In genomic region chr1:69126761-69127160, GRCh38 we compare ENCODE assay signal across 24 cellular contexts.
DNase-seq lines count a peak whose midpoint lies in the region; ATAC-seq, FAIRE-seq and TF ChIP-seq lines count a peak whose summit lies in the region.
"Had no signal": no experiment of that assay in that cellular context is flagged by ENCODE, and none has a peak within 500 bp of the region (broad histone marks: within the 10 kb centered on the region; RNA-seq: fewer than 3 reads in every experiment).

No MANE protein-coding gene starts in this region.

- TF ChIP-seq POLR2A in testis (IDR thresholded peaks at IDR 0.05) = no peak

- FAIRE-seq in bronchial epithelial cell (lab: Jason Lieb, UNC) = no peak
- FAIRE-seq: A204.1, GM12891, H54 had no signal

- peaks cover 26% of the 10 kb centered on the region for H3K4me1 Mint-ChIP-seq in nephron
- H3K4me1 Mint-ChIP-seq: CD4-positive, CD25-positive, alpha-beta regulatory T cell; CD8-positive, alpha-beta memory T cell had no signal

- intact Hi-C loops in testis (cut with DNase I; ENCODE audit: low total_unique reads) = no loop called here

- ATAC-seq in foreskin keratinocyte = no peak
- ATAC-seq in HG03045 (IDR thresholded peaks at IDR 0.05; ENCODE audit: unreplicated experiment) = no peak
- ATAC-seq: GM23338 had no signal

- no peaks in the 10 kb centered on the region for H3K27me3 ChIP-seq in bronchial epithelial cell (ENCODE audit: control insufficient read depth, insufficient read depth, low read length)
- H3K27me3 ChIP-seq in foreskin keratinocyte = no peaks in the 10 kb centered on the region
- H3K27me3 ChIP-seq in testis = no peaks in the 10 kb centered on the region
- H3K27me3 ChIP-seq: BE2C had no signal

- H3K27me3 Mint-ChIP-seq in nephron (ENCODE audit: low read depth) = no peaks in the 10 kb centered on the region
- H3K27me3 Mint-ChIP-seq: CD4-positive, CD25-positive, alpha-beta regulatory T cell; CD8-positive, alpha-beta memory T cell had no signal

- no peaks in the 10 kb centered on the region for H3K9me3 ChIP-seq in testis
- H3K9me3 ChIP-seq: BE2C had no signal

- no peaks in the 10 kb centered on the region for H3K36me3 ChIP-seq in bronchial epithelial cell (ENCODE audit: control insufficient read depth, insufficient read depth, low read length)
- no peaks in the 10 kb centered on the region for H3K36me3 ChIP-seq in testis (ENCODE audit: low read depth, missing control alignments)
- H3K36me3 ChIP-seq: BE2C had no signal

- 35 to 40% methylated on average over 1 of the region's 1 CpG for WGBS in testis, 2 donors

- no peak overlapping the region for H3K4me3 Mint-ChIP-seq in nephron
- H3K4me3 Mint-ChIP-seq: CD4-positive, CD25-positive, alpha-beta regulatory T cell; CD8-positive, alpha-beta memory T cell; GM23338 had no signal

- TF ChIP-seq CTCF in bronchial epithelial cell (IDR thresholded peaks at IDR 0.05; ENCODE audit: insufficient read depth, low read length, severe bottlenecking) (no peak), foreskin keratinocyte (conservative IDR thresholded peaks at IDR 0.05) (no peak), nephron (IDR thresholded peaks at IDR 0.05; ENCODE audit: unreplicated experiment in 3 of 3) (no peak), testis (IDR thresholded peaks at IDR 0.05) (no peak)

- no peaks in the 10 kb centered on the region for H3K36me3 Mint-ChIP-seq in nephron (ENCODE audit: low read depth)
- H3K36me3 Mint-ChIP-seq: CD4-positive, CD25-positive, alpha-beta regulatory T cell had no signal

- H3K27ac Mint-ChIP-seq in nephron = peak overlapping the region in 2 of 3 experiments; percentile 7 to 32
- H3K27ac Mint-ChIP-seq: CD4-positive, CD25-positive, alpha-beta regulatory T cell; CD8-positive, alpha-beta memory T cell; GM23338 had no signal

- H3K4me1 ChIP-seq in foreskin keratinocyte (no peaks in the 10 kb centered on the region), testis (no peaks in the 10 kb centered on the region)
- H3K4me1 ChIP-seq: BE2C had no signal

- no peaks in the 10 kb centered on the region for H3K9me3 Mint-ChIP-seq in nephron
- H3K9me3 Mint-ChIP-seq: GM23338 had no signal

- DNase-seq in bronchial epithelial cell (ENCODE audit: low read depth) (peak; percentile 4), foreskin keratinocyte (peak; percentile 33 to 67), skeletal muscle cell (ENCODE audit: low read depth) (peak; percentile 10), A172 (ENCODE audit: low spot score) (no peak), germinal center (ENCODE audit: low spot score) (no peak), testis (no peak)
- DNase-seq: ACHN; BE2C; C1 segment of cervical spinal cord; CD4-positive, CD25-positive, alpha-beta regulatory T cell; CD8-positive, alpha-beta memory T cell; COR-L47; DMS 273 treated with DMSO at 0.1 percent for 48 hours; DMS53; DND-41; EL; HCEC 1CT had no signal

- no peak overlapping the region for H3K4me3 ChIP-seq in bronchial epithelial cell (ENCODE audit: low read depth, low read length)
- H3K4me3 ChIP-seq in skeletal muscle cell (ENCODE audit: low read depth, low read length) = no peak overlapping the region
- no peak overlapping the region for H3K4me3 ChIP-seq in testis
- H3K4me3 ChIP-seq: GM23338 had no signal

- H3K27ac ChIP-seq in foreskin keratinocyte (no peak overlapping the region), testis (no peak overlapping the region)
- H3K27ac ChIP-seq: HL-60 had no signal

Comparison
In these comparisons a context has a peak if more than half of its experiments do, and no peak if none do; other contexts are left out.
1. DNase-seq: peak in bronchial epithelial cell (single experiment), foreskin keratinocyte (2 of 2) and skeletal muscle cell (single experiment); none in A172 (single experiment), germinal center (single experiment) and testis (single experiment).